Comparison of ENCODE assay signal across 8 cellular contexts in genomic region chr1:206734499-206735142, GRCh38. TPM values are rescaled to one million over a fixed set of nuclear protein-coding genes. Genes with fewer than 3 reads are reported as not detected.
DNase-seq lines count a peak whose midpoint lies in the region; ATAC-seq and TF ChIP-seq lines count a peak whose summit lies in the region.

No MANE protein-coding gene starts in this region.

- H3K4me3 ChIP-seq in esophagus squamous epithelium (no peak overlapping the region), ovary (no peak overlapping the region), aorta (ENCODE audit: low read length in 2 of 2) (no peak overlapping the region)

- TF ChIP-seq CTCF in esophagus squamous epithelium (IDR thresholded peaks at IDR 0.05) (peak; percentile 72 to 87 (median 80)), ovary (IDR thresholded peaks at IDR 0.05) (peak in 2 of 3 donors; percentile 39 to 40)

- H3K36me3 ChIP-seq in esophagus squamous epithelium (peaks cover 21 to 64% (median 39%) of the 10 kb centered on the region in 3 donors), ovary (no peaks in the 10 kb centered on the region), aorta (ENCODE audit: control insufficient read depth in 1 of 2, insufficient read depth in 2 of 2, low read length in 1 of 2) (peaks cover 1 to 15% of the 10 kb centered on the region in 2 donors)

- no peak for TF ChIP-seq POLR2A in esophagus squamous epithelium (IDR thresholded peaks at IDR 0.05)
- TF ChIP-seq POLR2A in ovary (IDR thresholded peaks at IDR 0.05), result no peak

- H3K4me1 ChIP-seq in esophagus squamous epithelium (peaks cover 0 to 35% (median 0%) of the 10 kb centered on the region in 3 donors), ovary (ENCODE audit: insufficient read depth) (no peaks in the 10 kb centered on the region), aorta (ENCODE audit: control insufficient read depth in 1 of 2, insufficient read depth in 2 of 2, low read length in 2 of 2) (no peaks in the 10 kb centered on the region)

- peak; percentile 31 for ATAC-seq in Right ventricle myocardium superior (ENCODE audit: poor library complexity)
- no peak for ATAC-seq in Right ventricle myocardium inferior
- ATAC-seq in aorta (ENCODE audit: low FRiP score), result peak; percentile 60

- intact Hi-C loops in Right ventricle myocardium superior (cut with DNase I), result loop anchor here (5.0 kb wide), 1 partner anchor 178 kb away; no protein-coding TSS in a partner anchor
- intact Hi-C loops in Right ventricle myocardium inferior (cut with DNase I), result loop anchor here (5.0 kb wide), 2 partner anchors 68 to 178 kb away; no protein-coding TSS in a partner anchor
- intact Hi-C loops in esophagus squamous epithelium (cut with DNase I), result loop anchor here (5.0 kb wide), 1 partner anchor 178 kb away; no protein-coding TSS in a partner anchor
- intact Hi-C loops in ovary (cut with DNase I), result loop anchor here in 3 of 4 donors (5.0 to 10.0 kb wide), 2 partner anchors 178 to 180 kb away; no protein-coding TSS in a partner anchor
- intact Hi-C loops in aorta (cut with DNase I), result loop anchor here in 1 of 2 donors (5.0 to 10.0 kb wide), 2 partner anchors 102 to 170 kb away; no protein-coding TSS in a partner anchor

- peak; percentile 62 for DNase-seq in Right ventricle myocardium superior
- no peak for DNase-seq in Right ventricle myocardium inferior (ENCODE audit: missing footprints)
- DNase-seq in NCI-H82 (lab: John Stamatoyannopoulos, UW), result peak; percentile 66
- DNase-seq in activated CD8-positive, alpha-beta memory T cell treated with anti-CD3 and anti-CD28 coated beads, Interleukin-2, amount 50 U/mL, for 4 hours, result peak; percentile 82
- DNase-seq in esophagus squamous epithelium (lab: John Stamatoyannopoulos, UW), result no peak
- DNase-seq in ovary, result peak in 3 of 5 donors; percentile 54 to 63 (median 56)
- peak; percentile 60 to 83 for DNase-seq in aorta
- DNase-seq in middle frontal gyrus (ENCODE audit: extremely low spot score, low spot score), result no peak

- H3K27me3 ChIP-seq in esophagus squamous epithelium (no peaks in the 10 kb centered on the region), ovary (no peaks in the 10 kb centered on the region), aorta (ENCODE audit: control insufficient read depth in 1 of 2, insufficient read depth in 2 of 2, low read length in 1 of 2) (no peaks in the 10 kb centered on the region)

- 58 to 67% methylated on average over 8 to 9 of the region's 9 CpGs for WGBS in esophagus squamous epithelium, 2 donors
- whole genome bisulfite sequencing in ovary, 3 donors, result 78 to 82% (median 82%) methylated on average over 9 of the region's 9 CpGs
- WGBS in aorta, 2 donors, result 74 to 75% methylated on average over 9 of the region's 9 CpGs

- no peak for TF ChIP-seq EP300 in ovary (IDR thresholded peaks at IDR 0.05)

- H3K9me3 ChIP-seq in esophagus squamous epithelium, result no peaks in the 10 kb centered on the region
- no peaks in the 10 kb centered on the region for H3K9me3 ChIP-seq in ovary
- H3K9me3 ChIP-seq in aorta (ENCODE audit: control insufficient read depth, low read length), result no peaks in the 10 kb centered on the region

- H3K27ac ChIP-seq in esophagus squamous epithelium (no peak overlapping the region), ovary (no peak overlapping the region), aorta (ENCODE audit: low read depth in 1 of 2, low read length in 2 of 2) (no peak overlapping the region)

RNA-seq across cellular contexts. Expression of gene IL19, which starts 36.0 kb away (rescaled TPM):
- total RNA-seq in Right ventricle myocardium superior (not detected), Right ventricle myocardium inferior (not detected), esophagus squamous epithelium (10 to 100 TPM in 2 of 4 donors, under 1 TPM in 1, not detected in 1; 0.23 to 16.8 (median 16.3) TPM), ovary (not detected), aorta (not detected)
- polyA plus RNA-seq in ovary (not detected), aorta (not detected)

RNA-seq across cellular contexts. Expression of gene IL10, which starts 37.7 kb away (rescaled TPM):
- total RNA-seq in Right ventricle myocardium superior (0.43 TPM), Right ventricle myocardium inferior (0.54 TPM), esophagus squamous epithelium (1 to 10 TPM in 2 of 4 donors, under 1 TPM in 1, not detected in 1; 0.70 to 2.5 (median 1.5) TPM), ovary (1 to 10 TPM in 3 of 7 donors, under 1 TPM in 3, not detected in 1; 0.25 to 2.7 (median 0.94) TPM), aorta (10 to 100 TPM in 1 of 2 donors, 1 to 10 TPM in 1; 2.7 to 12.6 TPM)
- polyA plus RNA-seq in ovary (1 to 10 TPM; 3.2 to 4.0 TPM), aorta (1 to 10 TPM; 3.0 to 4.3 TPM)

RNA-seq across cellular contexts. Expression of gene MAPKAPK2, which starts 49.9 kb away (rescaled TPM):
- total RNA-seq in Right ventricle myocardium superior (200 TPM), Right ventricle myocardium inferior (214 TPM), esophagus squamous epithelium (10 to 100 TPM; 37.8 to 50.7 (median 43.2) TPM), ovary (10 to 100 TPM; 28.4 to 71.2 (median 66.2) TPM), aorta (100 to 1,000 TPM in 1 of 2 donors, 10 to 100 TPM in 1; 81.3 to 117 TPM)
- polyA plus RNA-seq in ovary (10 to 100 TPM; 34.5 to 64.7 TPM), aorta (10 to 100 TPM; 40.2 to 54.1 TPM)

Comparison
In these comparisons a context has a peak if more than half of its experiments do, and no peak if none do; other contexts are left out.
1. DNase-seq: peak in Right ventricle myocardium superior (single experiment), NCI-H82 (single experiment), activated CD8-positive, alpha-beta memory T cell treated with anti-CD3 and anti-CD28 coated beads, Interleukin-2, amount 50 U/mL, for 4 hours (single experiment), ovary (3 of 5) and aorta (2 of 2); none in Right ventricle myocardium inferior (single experiment), esophagus squamous epithelium (single experiment) and middle frontal gyrus (single experiment).